In the genomic region with DNA sequence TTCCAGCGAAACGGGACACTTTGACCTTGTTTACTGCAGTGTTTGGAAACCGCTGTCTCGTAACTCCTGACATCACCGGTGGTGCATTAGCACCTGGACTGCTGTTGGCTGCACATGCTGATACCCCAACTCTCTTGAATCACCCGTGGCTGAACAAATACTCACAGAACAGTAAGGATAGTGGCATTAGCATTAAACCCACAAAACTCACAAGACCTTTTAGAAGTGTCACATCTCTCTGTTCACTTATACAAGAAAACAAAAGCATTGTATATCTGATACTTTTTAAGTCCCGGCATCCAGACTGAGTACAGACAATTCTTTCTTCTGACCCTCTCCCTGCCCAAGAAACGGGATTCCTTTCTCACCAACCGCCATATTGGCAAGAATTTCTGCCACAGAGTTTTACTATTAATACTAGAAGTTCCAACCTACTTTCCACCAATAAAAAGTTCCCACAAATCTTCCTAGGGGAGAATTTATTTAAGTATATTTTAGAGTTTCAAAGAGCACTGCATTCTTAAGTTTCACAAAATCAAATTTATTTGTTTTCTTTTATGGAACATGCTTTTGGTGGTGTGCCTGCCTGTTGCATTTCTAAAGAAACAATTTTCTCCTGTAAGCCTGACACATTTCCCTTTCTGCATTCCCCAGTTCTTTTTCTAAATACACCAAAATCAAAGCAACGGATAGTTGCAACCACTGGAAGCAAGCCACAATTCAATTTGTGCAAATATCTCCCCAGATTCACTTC, we compare ENCODE assay signal across 8 cellular contexts.
DNase-seq lines count a peak whose midpoint lies in the region; ATAC-seq and TF ChIP-seq lines count a peak whose summit lies in the region.

No MANE protein-coding gene starts in this region.

- intact Hi-C loops in breast epithelium (cut with DNase I; ENCODE audit: low total_unique reads) (no loop called here), mucosa of descending colon (cut with DNase I, micrococcal nuclease) (loop anchor here in 1 of 2 donors (5.0 kb wide), 1 partner anchor 35 kb away; no protein-coding TSS in a partner anchor)

- DNase-seq in AG10803 (ENCODE audit: low read depth) (peak; percentile 47), LNCaP clone FGC (ENCODE audit: low read depth) (peak; percentile 23), breast epithelium (ENCODE audit: low spot score in 2 of 2) (peak in 1 of 2 donors; percentile 77), mucosa of descending colon (peak in 2 of 3 donors; percentile 49 to 66), NCI-H146 (lab: John Stamatoyannopoulos, UW) (no peak), HCEC 1CT (no peak), NOMO-1 treated with dmso at 0.1 percent for 144 hours (lab: John Stamatoyannopoulos, UW; ENCODE audit: unreplicated experiment) (no peak)

- H3K27ac ChIP-seq in breast epithelium: peak overlapping the region; percentile 94

- no peaks in the 10 kb centered on the region for H3K27me3 ChIP-seq in breast epithelium

- H3K9me3 ChIP-seq in breast epithelium: no peaks in the 10 kb centered on the region
- no peaks in the 10 kb centered on the region for H3K9me3 ChIP-seq in mucosa of descending colon

- TF ChIP-seq CTCF in AG10803 (conservative IDR thresholded peaks at IDR 0.05; ENCODE audit: low read length) (no peak), LNCaP clone FGC (IDR thresholded peaks at IDR 0.05; ENCODE audit: control insufficient read depth, extremely low read depth, insufficient read depth) (no peak), breast epithelium (IDR thresholded peaks at IDR 0.05) (no peak), mucosa of descending colon (IDR thresholded peaks at IDR 0.05) (no peak)

- no peaks in the 10 kb centered on the region for H3K36me3 ChIP-seq in breast epithelium
- no peaks in the 10 kb centered on the region for H3K36me3 ChIP-seq in mucosa of descending colon (ENCODE audit: low read depth)

- H3K4me1 ChIP-seq in breast epithelium (peaks cover 0 to 6% of the 10 kb centered on the region in 2 donors), mucosa of descending colon (ENCODE audit: low read depth) (peaks cover 22% of the 10 kb centered on the region)

- ATAC-seq in mucosa of descending colon (peak; percentile 63), GM21381 (IDR thresholded peaks at IDR 0.05; ENCODE audit: unreplicated experiment) (no peak)

- no peak for TF ChIP-seq POLR2A in breast epithelium (IDR thresholded peaks at IDR 0.05)

- H3K4me3 ChIP-seq in AG10803 (ENCODE audit: low read length) (peak overlapping the region; percentile 18; the same call in 1 of the 2 replicates), LNCaP clone FGC (ENCODE audit: low read depth, low read length) (peak overlapping the region; percentile 58), breast epithelium (peak overlapping the region in 2 of 3 donors; percentile 51 to 65), mucosa of descending colon (no peak overlapping the region)

Comparison
In these comparisons a context has a peak if more than half of its experiments do, and no peak if none do; other contexts are left out.
1. DNase-seq: peak in AG10803 (single experiment), LNCaP clone FGC (single experiment) and mucosa of descending colon (2 of 3); none in NCI-H146 (single experiment), HCEC 1CT (single experiment) and NOMO-1 treated with dmso at 0.1 percent for 144 hours (single experiment).